In genomic region chr13:19958119-19959111, GRCh38 we compare ENCODE assay signal across 8 cellular contexts. TPM values are rescaled to one million over a fixed set of nuclear protein-coding genes. Genes with fewer than 3 reads are reported as not detected.
DNase-seq lines count a peak whose midpoint lies in the region; ATAC-seq and TF ChIP-seq lines count a peak whose summit lies in the region.

Gene ZMYM2 (plus strand): TSS chr13:19958727. CDS start chr13:19993073, 34,346 bp downstream.

- no peaks in the 10 kb centered on the region for H3K27me3 Mint-ChIP-seq in type B pancreatic cell

- H3K27ac ChIP-seq in heart right ventricle, result peak within 1 kb of the TSS; percentile 94 to 100 (median 98)

- DNase-seq in NCI-H1694 (lab: John Stamatoyannopoulos, UW) (peak; percentile 77), amniotic epithelial cell (ENCODE audit: low read depth) (peak; percentile 96), heart right ventricle (peak; percentile 99 to 100), posterior cingulate gyrus (peak; percentile 99 to 100 (median 100)), type B pancreatic cell (ENCODE audit: extremely low spot score, unreplicated experiment) (peak; percentile 100)

- peaks cover 0 to 31% (median 0%) of the 10 kb centered on the region in 9 donors for H3K36me3 ChIP-seq in heart right ventricle

- peaks cover 5% of the 10 kb centered on the region for H3K36me3 Mint-ChIP-seq in type B pancreatic cell

- H3K4me3 ChIP-seq in heart right ventricle, result peak within 1 kb of the TSS; percentile 63 to 93 (median 88)

- 0 to 1% methylated on average over 84 to 114 of the region's 115 CpGs for WGBS in heart right ventricle, 2 donors

- H3K9me3 ChIP-seq in heart right ventricle, result no peaks in the 10 kb centered on the region

- ATAC-seq in GM18498 (IDR thresholded peaks at IDR 0.05; ENCODE audit: unreplicated experiment) (peak; percentile 86), HG02885 (IDR thresholded peaks at IDR 0.05; ENCODE audit: poor library complexity, unreplicated experiment) (peak; percentile 84), heart right ventricle (peak; percentile 96 to 98 (median 97))

- no peaks in the 10 kb centered on the region for H3K9me3 Mint-ChIP-seq in type B pancreatic cell

- intact Hi-C loops in T-helper 1 cell treated with Interleukin-12 subunit alpha and Interleukin-12 subunit beta and Interleukin-4 antibody, amounts not matched to agents 30 ng/mL and 1 ng/mL, for 36 hours (cut with micrococcal nuclease), result loop anchor here (1.0 to 5.0 kb wide), 3 partner anchors 609 to 1644 kb away; partner anchors contain the start of genes IFT88, MRPL57 and SKA3
- intact Hi-C loops in heart right ventricle (cut with DNase I) (loop anchor here in 8 of 10 donors (1.0 to 10.0 kb wide), 4 partner anchors 84 to 96 kb away; partner anchors contain the start of gene ZMYM5 (in 7 of the 8)), posterior cingulate gyrus (cut with DNase I) (loop anchor here (2.0 kb wide), 1 partner anchor 96 kb away; the partner anchor contains the start of gene ZMYM5)

- TF ChIP-seq CTCF in heart right ventricle (IDR thresholded peaks at IDR 0.05) (no peak), type B pancreatic cell (conservative IDR thresholded peaks at IDR 0.05) (no peak)

- H3K4me1 ChIP-seq in heart right ventricle, result peaks cover 2 to 43% (median 38%) of the 10 kb centered on the region in 9 donors

- H3K4me1 Mint-ChIP-seq in type B pancreatic cell (ENCODE audit: unreplicated experiment), result peaks cover 11% of the 10 kb centered on the region

- peak within 1 kb of the TSS; percentile 97 for H3K4me3 Mint-ChIP-seq in type B pancreatic cell

- H3K27ac Mint-ChIP-seq in type B pancreatic cell, result peak within 1 kb of the TSS; percentile 95

- H3K27me3 ChIP-seq in heart right ventricle, result no peaks in the 10 kb centered on the region

RNA-seq across cellular contexts. Expression of gene ZMYM2, which starts in this region (rescaled TPM):
- total RNA-seq in T-helper 1 cell treated with Interleukin-12 subunit alpha and Interleukin-12 subunit beta and Interleukin-4 antibody, amounts not matched to agents 30 ng/mL and 1 ng/mL, for 36 hours, result 48.2 and 58.8 TPM in 2 replicates
- total RNA-seq in heart right ventricle (10 to 100 TPM; 37.0 to 68.5 (median 51.5) TPM), type B pancreatic cell (ENCODE audit: low replicate concordance) (93.0 and 108 TPM in 2 replicates)
- 10 to 100 TPM in 1 of 2 donors, 1 to 10 TPM in 1; 9.2 to 22.5 TPM for polyA plus RNA-seq in heart right ventricle

Comparison
In these comparisons a context has a peak if more than half of its experiments do, and no peak if none do; other contexts are left out.
1. Peak in every context shown above with its lines: DNase-seq, ATAC-seq, H3K4me3 ChIP-seq and H3K27ac ChIP-seq.